Comparison of ENCODE assay signal across 25 cellular contexts in genomic region chrX:42546800-42547199, GRCh38.
A peak's percentile ranks its signal among the peaks of the same experiment; 100 is the strongest.
DNase-seq lines count a peak whose midpoint lies in the region; ATAC-seq, FAIRE-seq and TF ChIP-seq lines count a peak whose summit lies in the region.
"Had no signal": no experiment of that assay in that cellular context is flagged by ENCODE, and none has a peak within 500 bp of the region (broad histone marks: within the 10 kb centered on the region; RNA-seq: fewer than 3 reads in every experiment).

No MANE protein-coding gene starts in this region.

- H3K4me3 ChIP-seq in SK-N-SH (ENCODE audit: low read depth in 2 of 2, low read length in 1 of 2), result no peak overlapping the region
- no peak overlapping the region for H3K4me3 ChIP-seq in GM12878
- H3K4me3 ChIP-seq: A549, BLaER1 had no signal

- TF ChIP-seq CTCF in SK-N-SH (IDR thresholded peaks at IDR 0.05) (no peak), GM12878 (IDR thresholded peaks at IDR 0.05 in 2 of 3, conservative IDR thresholded peaks at IDR 0.05 in 1 of 3; ENCODE audit: control insufficient read depth in 2 of 3, extremely low read depth in 1 of 3, insufficient read depth in 1 of 3, low read depth in 3 of 3, low read length in 3 of 3) (no peak)

- TF ChIP-seq EP300 in SK-N-SH (IDR thresholded peaks at IDR 0.05; ENCODE audit: borderline replicate concordance in 1 of 2, low read depth in 1 of 2, low read length in 1 of 2) (no peak), Ishikawa (IDR thresholded peaks at IDR 0.05; ENCODE audit: borderline replicate concordance) (no peak), GM12878 (IDR thresholded peaks at IDR 0.05; ENCODE audit: borderline replicate concordance in 1 of 2, control insufficient read depth in 1 of 2, low read depth in 2 of 2, low read length in 2 of 2) (no peak)

- TF ChIP-seq POLR2A in GM12878 (IDR thresholded peaks at IDR 0.05; ENCODE audit: low read depth, low read length), result no peak

- SMC1A ChIA-PET in GM12878 (lab: Charles Lee; ENCODE audit: uncharacterized antibody, unreplicated experiment), result no interaction called here

- no peak overlapping the region for H3K27ac ChIP-seq in SK-N-SH (ENCODE audit: low read depth in 2 of 2, low read length in 1 of 2)
- H3K27ac ChIP-seq in GM12878 (ENCODE audit: control insufficient read depth, insufficient read depth), result no peak overlapping the region
- H3K27ac ChIP-seq: 22Rv1, A549, BLaER1 had no signal

- no peaks in the 10 kb centered on the region for H3K9me2 ChIP-seq in SK-N-SH

- intact Hi-C loops in GM12878 (cut with micrococcal nuclease; ENCODE audit: unreplicated experiment), result no loop called here

- H3K27me3 ChIP-seq in SK-N-SH (ENCODE audit: insufficient read depth) (no peaks in the 10 kb centered on the region), GM12878 (replicated peaks in 1 of 2; ENCODE audit: control insufficient read depth in 2 of 2, insufficient read depth in 2 of 2, low read length in 1 of 2) (no peaks in the 10 kb centered on the region)
- H3K27me3 ChIP-seq: BE2C had no signal

- H3K4me2 ChIP-seq in SK-N-SH (no peak overlapping the region), GM12878 (ENCODE audit: control insufficient read depth, insufficient read depth) (no peak overlapping the region)
- H3K4me2 ChIP-seq: A549, BLaER1 had no signal

- ATAC-seq in SK-N-SH treated with all-trans-retinoic acid at 6 μM for 48 hours (no peak), GM12878 (no peak), HG03354 (IDR thresholded peaks at IDR 0.05; ENCODE audit: poor library complexity, severe bottlenecking, unreplicated experiment) (no peak)
- ATAC-seq: A549 had no signal

- no TSS peak for BruUV-seq in GM12878 (replicated peaks; lab: Mats Ljungman, UMichigan)

- no peak overlapping the region for H2AFZ ChIP-seq in SK-N-SH (ENCODE audit: low read depth)
- no peak overlapping the region for H2AFZ ChIP-seq in GM12878 (ENCODE audit: control insufficient read depth, low read depth, low read length)

- no peaks in the 10 kb centered on the region for H3K9me3 ChIP-seq in SK-N-SH
- H3K9me3 ChIP-seq in GM12878 (replicated peaks; ENCODE audit: control insufficient read depth, insufficient read depth, low read length), result no peaks in the 10 kb centered on the region; the same call in 2 of the 3 replicates
- H3K9me3 ChIP-seq: A549, BE2C, BLaER1 had no signal

- CTCF ChIA-PET in SK-N-SH (lab: Yijun Ruan, JAX), result no interaction called here
- CTCF ChIA-PET in GM12878 (lab: Yijun Ruan, JAX), result no interaction called here

- in situ Hi-C loops in GM12878 (cut with MboI), result no loop called here

- POLR2A ChIA-PET in SK-N-SH (lab: Yijun Ruan, JAX), result no interaction called here
- POLR2A ChIA-PET in GM12878 (lab: Charles Lee), result no interaction called here

- no peaks in the 10 kb centered on the region for H3K4me1 ChIP-seq in SK-N-SH (ENCODE audit: control insufficient read depth in 1 of 2, insufficient read depth in 2 of 2, low read depth in 1 of 2, low read length in 1 of 2)
- H3K4me1 ChIP-seq in GM12878 (ENCODE audit: control insufficient read depth, insufficient read depth, low read length), result no peaks in the 10 kb centered on the region
- H3K4me1 ChIP-seq: A549, BE2C, BLaER1 had no signal

- TF ChIP-seq RAD21 in SK-N-SH (IDR thresholded peaks at IDR 0.05; ENCODE audit: low read length), result no peak
- TF ChIP-seq RAD21 in Ishikawa (IDR thresholded peaks at IDR 0.05; ENCODE audit: low read depth), result no peak
- no peak for TF ChIP-seq RAD21 in GM12878 (IDR thresholded peaks at IDR 0.05; ENCODE audit: insufficient read depth, low read depth, low read length)

- no peak for DNase-seq in SK-N-SH
- no peak for DNase-seq in GM12878 (ENCODE audit: low read depth, low spot score)
- no peak for DNase-seq in ureter (ENCODE audit: low spot score)
- DNase-seq in stimulated activated CD4-positive, alpha-beta T cell treated with anti-CD3 and anti-CD28 coated beads, Interleukin-4, amount 100 ng/mL, for 1 hour, result no peak
- DNase-seq: BE2C; C1 segment of cervical spinal cord; CD4-positive, alpha-beta memory T cell; CD4-positive, CD25-positive, alpha-beta regulatory T cell; CD8-positive, alpha-beta memory T cell; COR-L47; DMS 273 treated with DMSO at 0.1 percent for 48 hours; DMS153; DMS53; DMS79; DND-41; EL; GDM1 had no signal

- H3K36me3 ChIP-seq in SK-N-SH (replicated peaks in 1 of 2; ENCODE audit: control insufficient read depth in 1 of 2, insufficient read depth in 2 of 2, low read length in 1 of 2), result no peaks in the 10 kb centered on the region
- no peaks in the 10 kb centered on the region for H3K36me3 ChIP-seq in GM12878 (ENCODE audit: control insufficient read depth in 2 of 2, insufficient read depth in 2 of 2, low read length in 1 of 2)
- H3K36me3 ChIP-seq: BE2C, BLaER1 had no signal

- RAD21 ChIA-PET in GM12878 (lab: Charles Lee; ENCODE audit: unreplicated experiment), result interaction anchor here (0.5 kb wide), 1 partner anchor 1945 kb away, joined by 3 read pairs; no protein-coding TSS in a partner anchor

- H3K79me2 ChIP-seq in SK-N-SH (ENCODE audit: insufficient read depth) (no peaks in the 10 kb centered on the region), GM12878 (ENCODE audit: control insufficient read depth, insufficient read depth, low read length) (no peaks in the 10 kb centered on the region)

- 5% methylated on average over 1 of the region's 1 CpG for WGBS in SK-N-SH (ENCODE audit: low lambda C conversion rate)
- 0% methylated on average over 1 of the region's 1 CpG for WGBS in GM12878 (ENCODE audit: insufficient coverage, insufficient replicate concordance, low lambda C conversion rate, missing lambda C conversion rate)

- FAIRE-seq in GM12878 (lab: Jason Lieb, UNC), result no peak
- FAIRE-seq: A549, GM12891, GM19239 had no signal

- no peaks in the 10 kb centered on the region for H3F3A ChIP-seq in SK-N-SH (replicated peaks; ENCODE audit: insufficient read depth)

- no peak overlapping the region for H3K9ac ChIP-seq in SK-N-SH
- H3K9ac ChIP-seq in GM12878 (ENCODE audit: control insufficient read depth, insufficient read depth, low read length), result no peak overlapping the region
- H3K9ac ChIP-seq: BLaER1 had no signal

- H4K20me1 ChIP-seq in SK-N-SH (ENCODE audit: insufficient read depth) (no peaks in the 10 kb centered on the region), GM12878 (ENCODE audit: control insufficient read depth, insufficient read depth) (no peaks in the 10 kb centered on the region)
- H4K20me1 ChIP-seq: BLaER1 had no signal

TF ChIP-seq in SK-N-SH, 30 proteins besides CTCF, POLR2A, EP300 and RAD21 (continues in another document):
- TF ChIP-seq YY1 (IDR thresholded peaks at IDR 0.05; ENCODE audit: low read depth), result no peak

TF ChIP-seq in SK-N-SH treated with all-trans-retinoic acid at 6 μM for 48 hours, 23 proteins besides CTCF, POLR2A, EP300 and RAD21 (continues in another document):
- no peak for TF ChIP-seq PATZ1 (CRISPR knock-in tag; IDR thresholded peaks at IDR 0.05; ENCODE audit: borderline replicate concordance)

TF ChIP-seq in Ishikawa, 13 proteins besides CTCF, POLR2A, EP300 and RAD21:
- TF ChIP-seq EGR1 (IDR thresholded peaks at IDR 0.05) (no peak), REST (IDR thresholded peaks at IDR 0.05; ENCODE audit: low read depth) (peak; percentile 65; the same call in 1 of the 2 replicates)
TF ChIP-seq in Ishikawa: peak in this region for 1.

TF ChIP-seq in GM12878, 131 proteins besides CTCF, POLR2A, EP300 and RAD21:
- TF ChIP-seq SMARCA5 (IDR thresholded peaks at IDR 0.05) (no peak), NFYA (IDR thresholded peaks at IDR 0.05; ENCODE audit: borderline replicate concordance, low read depth, low read length) (no peak), NRF1 (conservative IDR thresholded peaks at IDR 0.05; ENCODE audit: low read depth, low read length) (no peak), ZNF24 (IDR thresholded peaks at IDR 0.05) (no peak), REST (IDR thresholded peaks at IDR 0.05; ENCODE audit: low read depth, low read length) (peak; percentile 16; the same call in 1 of the 2 replicates), PBX3 (IDR thresholded peaks at IDR 0.05; ENCODE audit: insufficient replicate concordance, low read depth, low read length) (no peak), SMAD5 (IDR thresholded peaks at IDR 0.05; ENCODE audit: low read depth) (no peak), TAF1 (IDR thresholded peaks at IDR 0.05; ENCODE audit: borderline replicate concordance, low read depth, low read length) (no peak)

Comparison
In these comparisons a context has a peak if more than half of its experiments do, and no peak if none do; other contexts are left out.
1. Of the 26 proteins assayed by ChIP-seq in both GM12878 and SK-N-SH: peak only in GM12878: none; only in SK-N-SH: none; in both: REST; in neither: 25.